In the genomic region with DNA sequence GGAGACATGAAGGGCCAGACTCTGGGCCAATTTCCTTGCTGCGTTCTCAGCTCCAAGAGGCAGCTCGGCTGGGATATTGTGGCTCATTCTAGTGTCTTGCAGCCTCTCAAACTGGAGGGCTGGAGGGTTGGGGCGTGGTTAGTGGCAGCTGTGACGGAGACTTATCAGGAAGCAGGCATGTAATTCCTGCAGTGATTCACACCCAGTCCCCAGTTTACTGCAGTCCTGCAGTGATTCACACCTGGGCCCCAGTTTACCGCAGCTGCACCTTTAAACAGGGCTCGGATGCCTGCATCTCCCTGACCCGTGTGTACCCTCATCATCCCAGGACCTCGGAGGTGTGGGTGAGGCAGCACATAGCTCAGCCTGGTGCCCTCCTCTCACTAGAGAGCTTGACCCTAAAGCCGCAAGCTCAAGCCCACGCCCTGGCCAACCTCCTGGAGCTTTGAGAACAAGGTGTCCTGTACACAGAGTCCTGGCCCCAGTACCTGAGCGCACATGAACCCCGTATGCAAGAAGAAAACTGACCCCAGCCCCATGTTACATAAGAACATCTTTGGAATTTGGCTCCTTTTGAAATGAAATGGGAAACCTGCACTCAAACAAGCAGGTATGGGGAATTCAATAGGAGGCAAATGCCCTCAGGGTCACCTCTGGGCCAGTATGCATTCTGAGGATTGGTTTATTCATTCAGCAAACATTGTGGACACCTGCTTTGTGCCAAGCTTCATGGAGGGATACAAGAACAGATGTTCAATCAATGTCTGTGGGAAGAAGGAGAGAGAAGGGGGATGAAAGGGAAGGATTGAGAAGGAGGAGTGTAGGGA, we compare ENCODE assay signal across 8 cellular contexts. TPM values are rescaled to one million over a fixed set of nuclear protein-coding genes. Genes with fewer than 3 reads are reported as not detected.
A peak's percentile ranks its signal among the peaks of the same experiment; 100 is the strongest.
DNase-seq lines count a peak whose midpoint lies in the region; ATAC-seq lines count a peak whose summit lies in the region.

No MANE protein-coding gene starts in this region.

- peak overlapping the region; percentile 63 for H3K4me3 Mint-ChIP-seq in activated naive CD4-positive, alpha-beta T cell treated with anti-CD3 and anti-CD28 coated beads, Interleukin-2, amount 50 U/mL, for 24 hours

- H3K27ac Mint-ChIP-seq in activated naive CD4-positive, alpha-beta T cell treated with anti-CD3 and anti-CD28 coated beads, Interleukin-2, amount 50 U/mL, for 24 hours: peak overlapping the region; percentile 59

- H3K9me3 Mint-ChIP-seq in activated naive CD4-positive, alpha-beta T cell treated with anti-CD3 and anti-CD28 coated beads, Interleukin-2, amount 50 U/mL, for 24 hours: no peaks in the 10 kb centered on the region

- no peak for ATAC-seq in GM18511 (IDR thresholded peaks at IDR 0.05; ENCODE audit: unreplicated experiment)

- peak; percentile 47 for DNase-seq in COLO668 (lab: John Stamatoyannopoulos, UW; ENCODE audit: unreplicated experiment)
- DNase-seq in NCI-H146 treated with DMSO at 0.1 percent for 48 hours (lab: John Stamatoyannopoulos, UW; ENCODE audit: unreplicated experiment): peak; percentile 79
- peak; percentile 76 for DNase-seq in mesenteric fat pad (ENCODE audit: low spot score)
- DNase-seq in SK-N-DZ (ENCODE audit: low spot score): no peak
- DNase-seq in SHP77 (lab: John Stamatoyannopoulos, UW): no peak
- DNase-seq in SKM-1 (lab: John Stamatoyannopoulos, UW; ENCODE audit: unreplicated experiment): no peak

- peaks cover 77% of the 10 kb centered on the region for H3K4me1 Mint-ChIP-seq in activated naive CD4-positive, alpha-beta T cell treated with anti-CD3 and anti-CD28 coated beads, Interleukin-2, amount 50 U/mL, for 24 hours

- H3K36me3 Mint-ChIP-seq in activated naive CD4-positive, alpha-beta T cell treated with anti-CD3 and anti-CD28 coated beads, Interleukin-2, amount 50 U/mL, for 24 hours: peaks cover 14% of the 10 kb centered on the region

- no peaks in the 10 kb centered on the region for H3K27me3 Mint-ChIP-seq in activated naive CD4-positive, alpha-beta T cell treated with anti-CD3 and anti-CD28 coated beads, Interleukin-2, amount 50 U/mL, for 24 hours

RNA-seq across cellular contexts. Expression of a gene that starts 55.3 kb away (rescaled TPM):
- 0.71 TPM for total RNA-seq in mesenteric fat pad
- 99.3 and 104 TPM in 2 replicates for polyA plus RNA-seq in SK-N-DZ (2014; cell fraction: cytosol; rRNA removed)
- polyA plus RNA-seq in SK-N-DZ (2014; cell fraction: nucleus; rRNA removed): 58.0 and 67.2 TPM in 2 replicates

Comparison
In these comparisons a context has a peak if more than half of its experiments do, and no peak if none do; other contexts are left out.
1. DNase-seq: peak in COLO668 (single experiment), NCI-H146 treated with DMSO at 0.1 percent for 48 hours (single experiment) and mesenteric fat pad (single experiment); none in SK-N-DZ (single experiment), SHP77 (0 of 2) and SKM-1 (single experiment).